In genomic region chr14:79580414-79580813, GRCh38 we compare ENCODE assay signal across 21 cellular contexts.
"Had no signal": no experiment of that assay in that cellular context is flagged by ENCODE, and none has a peak within 500 bp of the region (broad histone marks: within the 10 kb centered on the region; RNA-seq: fewer than 3 reads in every experiment).

No MANE protein-coding gene starts in this region.

- H3K4me3 Mint-ChIP-seq: memory B cell; naive thymus-derived CD4-positive, alpha-beta T cell had no signal

- FAIRE-seq: kidney, pancreas had no signal

- H3K79me2 ChIP-seq: hepatocyte had no signal

- H3K27ac Mint-ChIP-seq: memory B cell; naive thymus-derived CD4-positive, alpha-beta T cell; progenitor cell of endocrine pancreas had no signal

- H3K27ac ChIP-seq: hepatocyte, left ventricle myocardium inferior, lower lobe of right lung, neutrophil, pancreas, right lobe of liver, stomach, thoracic aorta, transverse colon had no signal

- H3K27me3 Mint-ChIP-seq: memory B cell, progenitor cell of endocrine pancreas had no signal

- H3K4me3 ChIP-seq: dorsolateral prefrontal cortex, hepatocyte, left ventricle myocardium inferior, lower lobe of right lung, pancreas, right lobe of liver, stomach, thoracic aorta, transverse colon had no signal

- H3K4me2 ChIP-seq: hepatocyte had no signal

- H2AFZ ChIP-seq: hepatocyte had no signal

- H3K4me1 ChIP-seq: left ventricle myocardium inferior, lower lobe of right lung, pancreas, right lobe of liver, transverse colon had no signal

- DNase-seq: cortex of kidney; dorsolateral prefrontal cortex; effector CD8-positive, alpha-beta T cell; foreskin melanocyte; head of caudate nucleus; kidney; left cardiac atrium; left ventricle myocardium inferior; lower lobe of right lung; naive thymus-derived CD4-positive, alpha-beta T cell; pancreas; right lobe of liver; stimulated activated naive CD4-positive, alpha-beta T cell; stomach; substantia nigra; transverse colon had no signal

- H3K36me3 Mint-ChIP-seq: memory B cell; naive thymus-derived CD4-positive, alpha-beta T cell had no signal

- H3K36me3 ChIP-seq: left ventricle myocardium inferior, lower lobe of right lung, neutrophil, pancreas, right lobe of liver, stomach, thoracic aorta, transverse colon had no signal

- H3K9me3 ChIP-seq: left ventricle myocardium inferior, lower lobe of right lung, neutrophil, pancreas, right lobe of liver, stomach, thoracic aorta, transverse colon had no signal

- H3K4me1 Mint-ChIP-seq: memory B cell; naive thymus-derived CD4-positive, alpha-beta T cell had no signal

- H3K27me3 ChIP-seq: dorsolateral prefrontal cortex, hepatocyte, neutrophil, pancreas, right lobe of liver, stomach, transverse colon had no signal
